1 cellular context compared by ENCODE assay signal in genomic region chr15:57256941-57257340, GRCh38.
TF ChIP-seq lines count a peak whose summit lies in the region.

No MANE protein-coding gene starts in this region.

TF ChIP-seq in K562, 482 proteins besides CTCF, POLR2A, EP300 and RAD21 (continued from another document):
- TF ChIP-seq ZBTB40 (IDR thresholded peaks at IDR 0.05) (peak; percentile 89), ZBTB40 (CRISPR knock-in tag; IDR thresholded peaks at IDR 0.05) (no peak), ZNF184 (CRISPR knock-in tag; IDR thresholded peaks at IDR 0.05) (no peak)
